In the genomic region with DNA sequence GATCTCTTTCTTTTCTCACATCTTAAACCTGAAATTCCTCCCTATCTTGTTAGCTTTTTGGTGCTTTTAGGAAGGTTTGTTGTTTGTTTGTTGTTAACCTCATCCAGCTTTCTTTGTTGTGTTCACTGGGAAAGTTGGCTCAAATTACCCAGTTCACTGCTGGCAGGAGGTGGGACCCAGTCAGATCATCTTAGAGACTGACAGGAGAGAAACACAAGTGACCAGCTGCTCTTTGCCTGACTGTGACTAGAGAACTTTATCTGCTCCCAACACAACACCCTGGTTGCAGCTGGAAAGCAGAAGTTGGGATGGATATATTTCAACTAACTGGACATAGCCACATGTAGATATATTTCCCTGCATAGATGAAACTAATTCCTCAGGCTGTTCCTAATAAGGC, we compare ENCODE assay signal across 24 cellular contexts. TPM values are rescaled to one million over a fixed set of nuclear protein-coding genes. Genes with fewer than 3 reads are reported as not detected.
"Had no signal": no experiment of that assay in that cellular context is flagged by ENCODE, and none has a peak within 500 bp of the region (broad histone marks: within the 10 kb centered on the region; RNA-seq: fewer than 3 reads in every experiment).

No MANE protein-coding gene starts in this region.

- H3K27ac Mint-ChIP-seq: activated CD4-positive, alpha-beta T cell treated with anti-CD3 and anti-CD28 coated beads for 36 hours; activated naive CD4-positive, alpha-beta T cell treated with anti-CD3 and anti-CD28 coated beads, Interleukin-2, amount 50 U/mL, for 72 hours; activated T-helper 1 cell treated with anti-CD3 and anti-CD28 coated beads, Interleukin-12 subunit alpha, Interleukin-12 subunit beta, Interleukin-2, Interleukin-4 antibody, amounts not matched to agents 30 ng/mL and 10 ng/mL and 1 ng/mL, durations not matched to agents 14 hours and 24 hours and 36 hours; dendritic cell treated with granulocyte-macrophage colony-stimulating factor and Interleukin-4, amounts not matched to agents 40 ng/mL and 50 ng/mL, for 4 days; immature natural killer cell; naive B cell; stimulated activated naive CD8-positive, alpha-beta T cell treated with anti-CD3 and anti-CD28 coated beads, Interleukin-15, amount 100 ng/mL, for 72 hours had no signal

- H3K27me3 Mint-ChIP-seq: dendritic cell treated with granulocyte-macrophage colony-stimulating factor and Interleukin-4, amounts not matched to agents 40 ng/mL and 50 ng/mL, for 4 days had no signal

- ATAC-seq: activated CD4-positive, alpha-beta T cell treated with anti-CD3 and anti-CD28 coated beads for 36 hours; activated naive CD4-positive, alpha-beta T cell treated with anti-CD3 and anti-CD28 coated beads, Interleukin-2, amount 50 U/mL, for 72 hours; gastroesophageal sphincter; mucosa of descending colon; pancreas; right lobe of liver; stimulated activated naive CD8-positive, alpha-beta T cell treated with anti-CD3 and anti-CD28 coated beads, Interleukin-15, amount 100 ng/mL, for 72 hours had no signal

- H3K9me3 ChIP-seq: esophagus muscularis mucosa, gastroesophageal sphincter, mucosa of descending colon, pancreas, right lobe of liver had no signal

- DNase-seq: activated CD4-positive, alpha-beta T cell treated with anti-CD3 and anti-CD28 coated beads for 36 hours; activated CD4-positive, alpha-beta T cell treated with anti-CD3 and anti-CD28 coated beads, Interleukin-2, amount 50 U/mL, for 48 hours; activated gamma-delta T cell treated with Interleukin-2 at 50 U/mL for 16 hours; effector memory CD4-positive, alpha-beta T cell; heart left ventricle; immature natural killer cell; kidney glomerular epithelial cell; mesenchymal stem cell; mucosa of descending colon; naive B cell; pancreas; right lobe of liver; small intestine; stimulated activated CD4-positive, alpha-beta T cell treated with anti-CD3 and anti-CD28 coated beads, Interleukin-15, amount 100 ng/mL, for 24 hours; stimulated activated CD4-positive, alpha-beta T cell treated with anti-CD3 and anti-CD28 coated beads, Interleukin-2, amount 100 ng/mL, for 48 hours; stimulated activated naive CD8-positive, alpha-beta T cell treated with anti-CD3 and anti-CD28 coated beads, Interleukin-15, amount 100 ng/mL, for 72 hours; trophoblast cell had no signal

- H3K27ac ChIP-seq: esophagus muscularis mucosa, gastroesophageal sphincter, heart left ventricle, pancreas, right lobe of liver had no signal

- H3K36me3 ChIP-seq: esophagus muscularis mucosa, gastroesophageal sphincter, heart left ventricle, pancreas, right lobe of liver had no signal

- H3K4me1 ChIP-seq: esophagus muscularis mucosa, gastroesophageal sphincter, pancreas, right lobe of liver had no signal

- H3K9me3 Mint-ChIP-seq: dendritic cell treated with granulocyte-macrophage colony-stimulating factor and Interleukin-4, amounts not matched to agents 40 ng/mL and 50 ng/mL, for 4 days had no signal

- H3K4me3 ChIP-seq: esophagus muscularis mucosa, gastroesophageal sphincter, heart left ventricle, mucosa of descending colon, pancreas, right lobe of liver had no signal

- H3K4me3 Mint-ChIP-seq: activated CD4-positive, alpha-beta T cell treated with anti-CD3 and anti-CD28 coated beads for 36 hours; activated T-helper 1 cell treated with anti-CD3 and anti-CD28 coated beads, Interleukin-12 subunit alpha, Interleukin-12 subunit beta, Interleukin-2, Interleukin-4 antibody, amounts not matched to agents 30 ng/mL and 10 ng/mL and 1 ng/mL, durations not matched to agents 14 hours and 24 hours and 36 hours; dendritic cell treated with granulocyte-macrophage colony-stimulating factor and Interleukin-4, amounts not matched to agents 40 ng/mL and 50 ng/mL, for 4 days; immature natural killer cell; naive B cell; stimulated activated naive CD8-positive, alpha-beta T cell treated with anti-CD3 and anti-CD28 coated beads, Interleukin-15, amount 100 ng/mL, for 72 hours had no signal

- H3K27me3 ChIP-seq: gastroesophageal sphincter, pancreas, right lobe of liver had no signal

- H3K4me1 Mint-ChIP-seq: activated CD4-positive, alpha-beta T cell treated with anti-CD3 and anti-CD28 coated beads for 36 hours; immature natural killer cell; naive B cell; stimulated activated naive CD8-positive, alpha-beta T cell treated with anti-CD3 and anti-CD28 coated beads, Interleukin-15, amount 100 ng/mL, for 72 hours had no signal

RNA-seq across cellular contexts. Expression of gene MAPK4, which starts 10.0 kb away (rescaled TPM):
- total RNA-seq: activated CD4-positive, alpha-beta T cell treated with anti-CD3 and anti-CD28 coated beads for 36 hours; activated naive CD4-positive, alpha-beta T cell treated with anti-CD3 and anti-CD28 coated beads, Interleukin-2, amount 50 U/mL, for 72 hours; activated T-helper 1 cell treated with anti-CD3 and anti-CD28 coated beads, Interleukin-12 subunit alpha, Interleukin-12 subunit beta, Interleukin-2, Interleukin-4 antibody, amounts not matched to agents 30 ng/mL and 10 ng/mL and 1 ng/mL, durations not matched to agents 14 hours and 24 hours and 36 hours; bronchial epithelial cell; endothelial cell of umbilical vein had no signal
- polyA plus RNA-seq: endothelial cell of umbilical vein, immature natural killer cell had no signal
